Comparison of ENCODE assay signal across 8 cellular contexts in genomic region chr9:91948423-91949292, GRCh38. TPM values are rescaled to one million over a fixed set of nuclear protein-coding genes. Genes with fewer than 3 reads are reported as not detected.
DNase-seq lines count a peak whose midpoint lies in the region; ATAC-seq and TF ChIP-seq lines count a peak whose summit lies in the region.

No MANE protein-coding gene starts in this region.

- H3K36me3 Mint-ChIP-seq in Calu3 (ENCODE audit: insufficient read depth, unreplicated experiment) = no peaks in the 10 kb centered on the region
- no peaks in the 10 kb centered on the region for H3K36me3 Mint-ChIP-seq in activated T-helper 2 cell treated with anti-CD3 and anti-CD28 coated beads, Interferon-gamma antibody, Interleukin-2, Interleukin-4, amounts not matched to agents 10 μg/mL and 5 μg/mL and 100 μg/mL, durations not matched to agents 14 hours and 24 hours and 36 hours (ENCODE audit: low read depth)

- H3K9me3 ChIP-seq in MG63 = 0 out of 2 replicates have a peak, but pooled peaks cover 4% of the 10 kb centered on the region
- no peaks in the 10 kb centered on the region for H3K9me3 ChIP-seq in gastrocnemius medialis

- H3K27ac Mint-ChIP-seq in Calu3 (ENCODE audit: unreplicated experiment) = no peak overlapping the region
- no peak overlapping the region for H3K27ac Mint-ChIP-seq in activated T-helper 2 cell treated with anti-CD3 and anti-CD28 coated beads, Interferon-gamma antibody, Interleukin-2, Interleukin-4, amounts not matched to agents 10 μg/mL and 5 μg/mL and 100 μg/mL, durations not matched to agents 14 hours and 24 hours and 36 hours

- TF ChIP-seq CTCF in Calu3 (IDR thresholded peaks at IDR 0.05; ENCODE audit: unreplicated experiment) (no peak), gastrocnemius medialis (IDR thresholded peaks at IDR 0.05 in 4 of 5, conservative IDR thresholded peaks at IDR 0.05 in 1 of 5) (no peak)

- no TSS peak for BruUV-seq in Calu3 (replicated peaks; lab: Mats Ljungman, UMichigan)

- peak; percentile 58 to 85 for ATAC-seq in left cardiac atrium
- no peak for ATAC-seq in gastrocnemius medialis
- no peak for ATAC-seq in HG03521 (IDR thresholded peaks at IDR 0.05; ENCODE audit: unreplicated experiment)
- ATAC-seq in GM18858 (IDR thresholded peaks at IDR 0.05; ENCODE audit: unreplicated experiment) = no peak

- peak overlapping the region; percentile 34 for H3K4me3 ChIP-seq in MG63
- H3K4me3 ChIP-seq in gastrocnemius medialis = peak overlapping the region; percentile 25 to 41 (median 39)

- TF ChIP-seq POLR2A in gastrocnemius medialis (IDR thresholded peaks at IDR 0.05) = no peak

- peak overlapping the region; percentile 46 for H3K4me3 Mint-ChIP-seq in Calu3 (ENCODE audit: low read depth, unreplicated experiment)
- no peak overlapping the region for H3K4me3 Mint-ChIP-seq in activated T-helper 2 cell treated with anti-CD3 and anti-CD28 coated beads, Interferon-gamma antibody, Interleukin-2, Interleukin-4, amounts not matched to agents 10 μg/mL and 5 μg/mL and 100 μg/mL, durations not matched to agents 14 hours and 24 hours and 36 hours (ENCODE audit: low read depth)

- intact Hi-C loops in Calu3 (cut with micrococcal nuclease; ENCODE audit: unreplicated experiment) = no loop called here
- intact Hi-C loops in activated T-helper 2 cell treated with anti-CD3 and anti-CD28 coated beads, Interferon-gamma antibody, Interleukin-2, Interleukin-4, amounts not matched to agents 10 μg/mL and 5 μg/mL and 100 μg/mL, durations not matched to agents 14 hours and 24 hours and 36 hours (cut with micrococcal nuclease) = no loop called here
- intact Hi-C loops in left cardiac atrium (cut with DNase I) = loop anchor here in 1 of 2 donors (5.0 to 10.0 kb wide), 2 partner anchors 64 to 111 kb away; no protein-coding TSS in a partner anchor
- intact Hi-C loops in gastrocnemius medialis (cut with DNase I; ENCODE audit: low total_unique reads) = loop anchor here (5.0 kb wide), 1 partner anchor 171 kb away; no protein-coding TSS in a partner anchor

- H3K4me1 ChIP-seq in gastrocnemius medialis = peaks cover 0 to 7% of the 10 kb centered on the region in 2 donors

- H3K9me3 Mint-ChIP-seq in Calu3 (ENCODE audit: low read depth, unreplicated experiment) = peaks cover 2% of the 10 kb centered on the region
- H3K9me3 Mint-ChIP-seq in activated T-helper 2 cell treated with anti-CD3 and anti-CD28 coated beads, Interferon-gamma antibody, Interleukin-2, Interleukin-4, amounts not matched to agents 10 μg/mL and 5 μg/mL and 100 μg/mL, durations not matched to agents 14 hours and 24 hours and 36 hours = no peaks in the 10 kb centered on the region

- peaks cover 29% of the 10 kb centered on the region for H3K27me3 ChIP-seq in MG63
- H3K27me3 ChIP-seq in gastrocnemius medialis = peaks cover 38 to 52% (median 51%) of the 10 kb centered on the region in 3 donors

- in situ Hi-C loops in gastrocnemius medialis (cut with MboI; ENCODE audit: low sequenced_read_pairs in 4 of 4) = loop anchor here in 1 of 4 donors (25.0 kb wide), 1 partner anchor 161 kb away; no protein-coding TSS in a partner anchor

- H3K36me3 ChIP-seq in MG63 (no peaks in the 10 kb centered on the region), gastrocnemius medialis (no peaks in the 10 kb centered on the region)

- H3K4me1 Mint-ChIP-seq in Calu3 (ENCODE audit: low read depth, unreplicated experiment) = no peaks in the 10 kb centered on the region
- H3K4me1 Mint-ChIP-seq in activated T-helper 2 cell treated with anti-CD3 and anti-CD28 coated beads, Interferon-gamma antibody, Interleukin-2, Interleukin-4, amounts not matched to agents 10 μg/mL and 5 μg/mL and 100 μg/mL, durations not matched to agents 14 hours and 24 hours and 36 hours (ENCODE audit: low read depth) = no peaks in the 10 kb centered on the region

- H3K27me3 Mint-ChIP-seq in Calu3 (ENCODE audit: unreplicated experiment) = peaks cover 81% of the 10 kb centered on the region
- peaks cover 73% of the 10 kb centered on the region for H3K27me3 Mint-ChIP-seq in activated T-helper 2 cell treated with anti-CD3 and anti-CD28 coated beads, Interferon-gamma antibody, Interleukin-2, Interleukin-4, amounts not matched to agents 10 μg/mL and 5 μg/mL and 100 μg/mL, durations not matched to agents 14 hours and 24 hours and 36 hours (ENCODE audit: low read depth)

- DNase-seq in Calu3 (peak; percentile 36), MG63 (peak; percentile 67), left cardiac atrium (peak; percentile 61), gastrocnemius medialis (no peak), KG1 (lab: John Stamatoyannopoulos, UW) (no peak)
- peak; percentile 17 for DNase-seq in activated T-helper 2 cell treated with anti-CD3 and anti-CD28 coated beads, Interferon-gamma antibody, Interleukin-2, Interleukin-4, amounts not matched to agents 10 μg/mL and 5 μg/mL and 100 μg/mL, durations not matched to agents 14 hours and 24 hours and 36 hours (ENCODE audit: low spot score)

- H3K27ac ChIP-seq in gastrocnemius medialis = no peak overlapping the region

- CTCF ChIA-PET in Calu3 (lab: Charles Lee) = no interaction called here

RNA-seq across cellular contexts. Expression of gene ROR2, which starts 1.4 kb away (rescaled TPM):
- total RNA-seq in Calu3 (2022) (not detected in 2 replicates), left cardiac atrium (10 to 100 TPM; 18.0 to 25.4 TPM), gastrocnemius medialis (1 to 10 TPM in 1 of 4 donors, under 1 TPM in 3; 0.15 to 1.2 (median 0.61) TPM)
- 0.20 TPM in 1 of 2 replicates, not detected in the other for total RNA-seq in MG63 (2014; rRNA removed; shearing (Covaris generic); ENCODE audit: low replicate concordance)
- not detected in 2 replicates for total RNA-seq in activated T-helper 2 cell treated with anti-CD3 and anti-CD28 coated beads, Interferon-gamma antibody, Interleukin-2, Interleukin-4, amounts not matched to agents 10 μg/mL and 5 μg/mL and 100 μg/mL, durations not matched to agents 14 hours and 24 hours and 36 hours

Comparison
In these comparisons a context has a peak if more than half of its experiments do, and no peak if none do; other contexts are left out.
1. DNase-seq: peak in Calu3 (single experiment), MG63 (single experiment), activated T-helper 2 cell treated with anti-CD3 and anti-CD28 coated beads, Interferon-gamma antibody, Interleukin-2, Interleukin-4, amounts not matched to agents 10 μg/mL and 5 μg/mL and 100 μg/mL, durations not matched to agents 14 hours and 24 hours and 36 hours (single experiment) and left cardiac atrium (single experiment); none in gastrocnemius medialis (0 of 2) and KG1 (single experiment).
2. ATAC-seq: peak in left cardiac atrium (2 of 2); none in gastrocnemius medialis (0 of 2), HG03521 (single experiment) and GM18858 (single experiment).
3. RNA of gene ROR2, which starts 1.4 kb away (total RNA-seq): 18.0 to 25.4 TPM in left cardiac atrium; 0.15 to 1.2 TPM in gastrocnemius medialis, 0.20 TPM in MG63, not detected in Calu3 and not detected in activated T-helper 2 cell treated with anti-CD3 and anti-CD28 coated beads, Interferon-gamma antibody, Interleukin-2, Interleukin-4, amounts not matched to agents 10 μg/mL and 5 μg/mL and 100 μg/mL, durations not matched to agents 14 hours and 24 hours and 36 hours; every median in the first group is over 4 times any median in the second.